In the genomic region with DNA sequence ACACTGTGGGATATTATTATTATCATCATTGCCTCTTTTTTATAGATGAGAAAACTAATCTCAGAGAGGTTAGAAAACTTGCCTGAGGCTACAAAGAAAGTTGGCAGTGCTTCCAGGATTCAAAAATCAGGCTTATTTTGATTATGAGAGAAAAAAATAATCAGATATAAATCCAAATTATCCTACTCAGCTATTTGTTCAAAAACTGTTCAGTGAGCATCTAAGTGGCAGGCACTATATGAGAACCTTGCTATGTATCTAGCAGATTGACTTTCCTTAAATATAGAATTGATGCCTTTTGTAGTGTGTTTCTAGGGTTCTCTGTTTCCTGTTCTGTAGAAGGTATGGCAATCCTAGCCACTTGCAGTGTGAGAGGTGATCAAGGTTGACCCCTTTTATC, we compare ENCODE assay signal across 3 cellular contexts.
TF ChIP-seq lines count a peak whose summit lies in the region.

No MANE protein-coding gene starts in this region.

TF ChIP-seq in A549, 52 proteins besides CTCF, POLR2A, EP300 and RAD21:
- TF ChIP-seq MAZ (IDR thresholded peaks at IDR 0.05; ENCODE audit: borderline replicate concordance, low read depth, low read length): no peak
- peak; percentile 54 for TF ChIP-seq MAFK (IDR thresholded peaks at IDR 0.05; ENCODE audit: partially characterized antibody)

TF ChIP-seq in K562, 482 proteins besides CTCF, POLR2A, EP300 and RAD21 (continued from another document):
- TF ChIP-seq ZNF316 (IDR thresholded peaks at IDR 0.05) (peak; percentile 55; the same call in 1 of the 2 replicates), C11orf30 (IDR thresholded peaks at IDR 0.05; ENCODE audit: low read depth) (peak; percentile 19; the same call in 1 of the 2 replicates)
- TF ChIP-seq, protein P1, sequence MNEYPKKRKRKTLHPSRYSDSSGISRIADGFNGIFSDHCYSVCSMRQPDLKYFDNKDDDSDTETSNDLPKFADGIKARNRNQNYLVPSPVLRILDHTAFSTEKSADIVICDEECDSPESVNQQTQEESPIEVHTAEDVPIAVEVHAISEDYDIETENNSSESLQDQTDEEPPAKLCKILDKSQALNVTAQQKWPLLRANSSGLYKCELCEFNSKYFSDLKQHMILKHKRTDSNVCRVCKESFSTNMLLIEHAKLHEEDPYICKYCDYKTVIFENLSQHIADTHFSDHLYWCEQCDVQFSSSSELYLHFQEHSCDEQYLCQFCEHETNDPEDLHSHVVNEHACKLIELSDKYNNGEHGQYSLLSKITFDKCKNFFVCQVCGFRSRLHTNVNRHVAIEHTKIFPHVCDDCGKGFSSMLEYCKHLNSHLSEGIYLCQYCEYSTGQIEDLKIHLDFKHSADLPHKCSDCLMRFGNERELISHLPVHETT (CRISPR knock-in tag; conservative IDR thresholded peaks at IDR 0.05 in 1 of 2, IDR thresholded peaks at IDR 0.05 in 1 of 2): no peak
- TF ChIP-seq, protein P2, sequence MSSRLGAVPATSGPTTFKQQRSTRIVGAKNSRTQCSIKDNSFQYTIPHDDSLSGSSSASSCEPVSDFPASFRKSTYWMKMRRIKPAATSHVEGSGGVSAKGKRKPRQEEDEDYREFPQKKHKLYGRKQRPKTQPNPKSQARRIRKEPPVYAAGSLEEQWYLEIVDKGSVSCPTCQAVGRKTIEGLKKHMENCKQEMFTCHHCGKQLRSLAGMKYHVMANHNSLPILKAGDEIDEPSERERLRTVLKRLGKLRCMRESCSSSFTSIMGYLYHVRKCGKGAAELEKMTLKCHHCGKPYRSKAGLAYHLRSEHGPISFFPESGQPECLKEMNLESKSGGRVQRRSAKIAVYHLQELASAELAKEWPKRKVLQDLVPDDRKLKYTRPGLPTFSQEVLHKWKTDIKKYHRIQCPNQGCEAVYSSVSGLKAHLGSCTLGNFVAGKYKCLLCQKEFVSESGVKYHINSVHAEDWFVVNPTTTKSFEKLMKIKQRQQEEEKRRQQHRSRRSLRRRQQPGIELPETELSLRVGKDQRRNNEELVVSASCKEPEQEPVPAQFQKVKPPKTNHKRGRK (tag; IDR thresholded peaks at IDR 0.05): no peak
TF ChIP-seq in K562: peak in this region for 3.

TF ChIP-seq in WTC11, 78 proteins besides CTCF, POLR2A, EP300 and RAD21:
- TF ChIP-seq SMAD4 (CRISPR knock-in tag; IDR thresholded peaks at IDR 0.05) (no peak), FOXP1 (CRISPR knock-in tag; IDR thresholded peaks at IDR 0.05; ENCODE audit: borderline replicate concordance) (no peak), ZNF138 (CRISPR knock-in tag; conservative IDR thresholded peaks at IDR 0.05) (no peak), NR1H2 (CRISPR knock-in tag; IDR thresholded peaks at IDR 0.05) (no peak), ATF1 (CRISPR knock-in tag; IDR thresholded peaks at IDR 0.05) (no peak), RELA (CRISPR knock-in tag; IDR thresholded peaks at IDR 0.05; ENCODE audit: borderline replicate concordance) (no peak), CREM (CRISPR knock-in tag; IDR thresholded peaks at IDR 0.05) (no peak)
- TF ChIP-seq, protein P3, sequence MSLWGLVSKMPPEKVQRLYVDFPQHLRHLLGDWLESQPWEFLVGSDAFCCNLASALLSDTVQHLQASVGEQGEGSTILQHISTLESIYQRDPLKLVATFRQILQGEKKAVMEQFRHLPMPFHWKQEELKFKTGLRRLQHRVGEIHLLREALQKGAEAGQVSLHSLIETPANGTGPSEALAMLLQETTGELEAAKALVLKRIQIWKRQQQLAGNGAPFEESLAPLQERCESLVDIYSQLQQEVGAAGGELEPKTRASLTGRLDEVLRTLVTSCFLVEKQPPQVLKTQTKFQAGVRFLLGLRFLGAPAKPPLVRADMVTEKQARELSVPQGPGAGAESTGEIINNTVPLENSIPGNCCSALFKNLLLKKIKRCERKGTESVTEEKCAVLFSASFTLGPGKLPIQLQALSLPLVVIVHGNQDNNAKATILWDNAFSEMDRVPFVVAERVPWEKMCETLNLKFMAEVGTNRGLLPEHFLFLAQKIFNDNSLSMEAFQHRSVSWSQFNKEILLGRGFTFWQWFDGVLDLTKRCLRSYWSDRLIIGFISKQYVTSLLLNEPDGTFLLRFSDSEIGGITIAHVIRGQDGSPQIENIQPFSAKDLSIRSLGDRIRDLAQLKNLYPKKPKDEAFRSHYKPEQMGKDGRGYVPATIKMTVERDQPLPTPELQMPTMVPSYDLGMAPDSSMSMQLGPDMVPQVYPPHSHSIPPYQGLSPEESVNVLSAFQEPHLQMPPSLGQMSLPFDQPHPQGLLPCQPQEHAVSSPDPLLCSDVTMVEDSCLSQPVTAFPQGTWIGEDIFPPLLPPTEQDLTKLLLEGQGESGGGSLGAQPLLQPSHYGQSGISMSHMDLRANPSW (CRISPR knock-in tag; conservative IDR thresholded peaks at IDR 0.05; ENCODE audit: low read depth): no peak
- TF ChIP-seq, protein P4, sequence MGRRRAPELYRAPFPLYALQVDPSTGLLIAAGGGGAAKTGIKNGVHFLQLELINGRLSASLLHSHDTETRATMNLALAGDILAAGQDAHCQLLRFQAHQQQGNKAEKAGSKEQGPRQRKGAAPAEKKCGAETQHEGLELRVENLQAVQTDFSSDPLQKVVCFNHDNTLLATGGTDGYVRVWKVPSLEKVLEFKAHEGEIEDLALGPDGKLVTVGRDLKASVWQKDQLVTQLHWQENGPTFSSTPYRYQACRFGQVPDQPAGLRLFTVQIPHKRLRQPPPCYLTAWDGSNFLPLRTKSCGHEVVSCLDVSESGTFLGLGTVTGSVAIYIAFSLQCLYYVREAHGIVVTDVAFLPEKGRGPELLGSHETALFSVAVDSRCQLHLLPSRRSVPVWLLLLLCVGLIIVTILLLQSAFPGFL (CRISPR knock-in tag; IDR thresholded peaks at IDR 0.05; ENCODE audit: borderline replicate concordance): no peak
- TF ChIP-seq, protein P5, sequence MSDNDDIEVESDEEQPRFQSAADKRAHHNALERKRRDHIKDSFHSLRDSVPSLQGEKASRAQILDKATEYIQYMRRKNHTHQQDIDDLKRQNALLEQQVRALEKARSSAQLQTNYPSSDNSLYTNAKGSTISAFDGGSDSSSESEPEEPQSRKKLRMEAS (CRISPR knock-in tag; IDR thresholded peaks at IDR 0.05): no peak
